ENCODE assay signal across 2 cellular contexts in the genomic region with DNA sequence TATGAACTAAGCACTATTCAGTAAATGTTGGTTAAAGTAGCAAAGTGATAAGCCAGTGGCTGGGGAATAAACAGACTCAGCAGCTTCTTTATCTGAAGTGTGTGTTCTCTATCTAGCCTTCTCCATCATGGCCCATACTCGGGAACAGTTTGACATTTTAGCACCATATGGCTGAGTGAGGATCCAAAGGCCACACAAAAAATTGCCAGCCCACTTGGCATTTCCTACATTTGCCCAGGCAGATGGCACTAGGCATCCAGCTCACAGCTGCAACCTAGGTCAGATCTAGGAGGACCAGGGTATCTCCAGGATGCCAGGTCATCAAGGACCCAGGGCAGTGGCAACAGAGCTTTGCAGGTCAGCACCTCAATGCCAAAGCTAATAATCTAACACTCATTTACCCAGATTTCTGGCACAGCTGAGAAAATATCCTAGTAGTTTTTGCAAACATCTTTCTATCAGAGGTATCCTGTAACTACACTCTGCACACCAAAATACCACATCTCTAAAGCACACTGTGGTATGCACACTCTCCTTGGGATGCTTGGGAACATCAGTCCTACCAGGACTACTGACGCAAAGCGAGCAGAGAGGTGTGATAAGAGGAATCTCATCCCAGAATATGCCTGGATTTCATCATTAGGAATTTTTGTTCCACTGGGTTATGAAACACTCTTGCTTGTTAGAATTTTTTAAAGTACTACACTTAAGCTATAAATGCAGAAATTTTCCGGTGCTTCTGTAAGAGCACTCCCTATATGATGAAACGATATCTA.
TF ChIP-seq lines count a peak whose summit lies in the region.

No MANE protein-coding gene starts in this region.

TF ChIP-seq in liver, 16 proteins besides CTCF, POLR2A, EP300 and RAD21 (continued from another document):
- TF ChIP-seq SP1 (IDR thresholded peaks at IDR 0.05) (peak; percentile 28), HNF4G (IDR thresholded peaks at IDR 0.05) (no peak), NR2F2 (IDR thresholded peaks at IDR 0.05) (no peak), RXRA (IDR thresholded peaks at IDR 0.05) (peak; percentile 75 to 77), HNF4A (conservative IDR thresholded peaks at IDR 0.05) (peak; percentile 57 to 59), YY1 (IDR thresholded peaks at IDR 0.05) (no peak), GABPA (IDR thresholded peaks at IDR 0.05 in 1 of 2, conservative IDR thresholded peaks at IDR 0.05 in 1 of 2) (no peak), TAF1 (conservative IDR thresholded peaks at IDR 0.05) (no peak), FOXA1 (IDR thresholded peaks at IDR 0.05) (no peak), JUND (IDR thresholded peaks at IDR 0.05) (no peak)
- TF ChIP-seq, protein P1, sequence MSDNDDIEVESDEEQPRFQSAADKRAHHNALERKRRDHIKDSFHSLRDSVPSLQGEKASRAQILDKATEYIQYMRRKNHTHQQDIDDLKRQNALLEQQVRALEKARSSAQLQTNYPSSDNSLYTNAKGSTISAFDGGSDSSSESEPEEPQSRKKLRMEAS (IDR thresholded peaks at IDR 0.05) = peak; percentile 53
- TF ChIP-seq, protein P2, sequence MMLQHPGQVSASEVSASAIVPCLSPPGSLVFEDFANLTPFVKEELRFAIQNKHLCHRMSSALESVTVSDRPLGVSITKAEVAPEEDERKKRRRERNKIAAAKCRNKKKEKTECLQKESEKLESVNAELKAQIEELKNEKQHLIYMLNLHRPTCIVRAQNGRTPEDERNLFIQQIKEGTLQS (IDR thresholded peaks at IDR 0.05) = peak; percentile 72
- TF ChIP-seq, protein P3, sequence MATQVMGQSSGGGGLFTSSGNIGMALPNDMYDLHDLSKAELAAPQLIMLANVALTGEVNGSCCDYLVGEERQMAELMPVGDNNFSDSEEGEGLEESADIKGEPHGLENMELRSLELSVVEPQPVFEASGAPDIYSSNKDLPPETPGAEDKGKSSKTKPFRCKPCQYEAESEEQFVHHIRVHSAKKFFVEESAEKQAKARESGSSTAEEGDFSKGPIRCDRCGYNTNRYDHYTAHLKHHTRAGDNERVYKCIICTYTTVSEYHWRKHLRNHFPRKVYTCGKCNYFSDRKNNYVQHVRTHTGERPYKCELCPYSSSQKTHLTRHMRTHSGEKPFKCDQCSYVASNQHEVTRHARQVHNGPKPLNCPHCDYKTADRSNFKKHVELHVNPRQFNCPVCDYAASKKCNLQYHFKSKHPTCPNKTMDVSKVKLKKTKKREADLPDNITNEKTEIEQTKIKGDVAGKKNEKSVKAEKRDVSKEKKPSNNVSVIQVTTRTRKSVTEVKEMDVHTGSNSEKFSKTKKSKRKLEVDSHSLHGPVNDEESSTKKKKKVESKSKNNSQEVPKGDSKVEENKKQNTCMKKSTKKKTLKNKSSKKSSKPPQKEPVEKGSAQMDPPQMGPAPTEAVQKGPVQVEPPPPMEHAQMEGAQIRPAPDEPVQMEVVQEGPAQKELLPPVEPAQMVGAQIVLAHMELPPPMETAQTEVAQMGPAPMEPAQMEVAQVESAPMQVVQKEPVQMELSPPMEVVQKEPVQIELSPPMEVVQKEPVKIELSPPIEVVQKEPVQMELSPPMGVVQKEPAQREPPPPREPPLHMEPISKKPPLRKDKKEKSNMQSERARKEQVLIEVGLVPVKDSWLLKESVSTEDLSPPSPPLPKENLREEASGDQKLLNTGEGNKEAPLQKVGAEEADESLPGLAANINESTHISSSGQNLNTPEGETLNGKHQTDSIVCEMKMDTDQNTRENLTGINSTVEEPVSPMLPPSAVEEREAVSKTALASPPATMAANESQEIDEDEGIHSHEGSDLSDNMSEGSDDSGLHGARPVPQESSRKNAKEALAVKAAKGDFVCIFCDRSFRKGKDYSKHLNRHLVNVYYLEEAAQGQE (IDR thresholded peaks at IDR 0.05) = no peak
- TF ChIP-seq, protein P4, sequence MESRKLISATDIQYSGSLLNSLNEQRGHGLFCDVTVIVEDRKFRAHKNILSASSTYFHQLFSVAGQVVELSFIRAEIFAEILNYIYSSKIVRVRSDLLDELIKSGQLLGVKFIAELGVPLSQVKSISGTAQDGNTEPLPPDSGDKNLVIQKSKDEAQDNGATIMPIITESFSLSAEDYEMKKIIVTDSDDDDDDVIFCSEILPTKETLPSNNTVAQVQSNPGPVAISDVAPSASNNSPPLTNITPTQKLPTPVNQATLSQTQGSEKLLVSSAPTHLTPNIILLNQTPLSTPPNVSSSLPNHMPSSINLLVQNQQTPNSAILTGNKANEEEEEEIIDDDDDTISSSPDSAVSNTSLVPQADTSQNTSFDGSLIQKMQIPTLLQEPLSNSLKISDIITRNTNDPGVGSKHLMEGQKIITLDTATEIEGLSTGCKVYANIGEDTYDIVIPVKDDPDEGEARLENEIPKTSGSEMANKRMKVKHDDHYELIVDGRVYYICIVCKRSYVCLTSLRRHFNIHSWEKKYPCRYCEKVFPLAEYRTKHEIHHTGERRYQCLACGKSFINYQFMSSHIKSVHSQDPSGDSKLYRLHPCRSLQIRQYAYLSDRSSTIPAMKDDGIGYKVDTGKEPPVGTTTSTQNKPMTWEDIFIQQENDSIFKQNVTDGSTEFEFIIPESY (IDR thresholded peaks at IDR 0.05) = no peak

TF ChIP-seq in HepG2, 621 proteins besides CTCF, POLR2A, EP300 and RAD21 (continued from another document):
- TF ChIP-seq HOXA9 (CRISPR knock-in tag; IDR thresholded peaks at IDR 0.05; ENCODE audit: borderline replicate concordance) (no peak), RFXANK (CRISPR knock-in tag; IDR thresholded peaks at IDR 0.05) (no peak), SNAI1 (CRISPR knock-in tag; IDR thresholded peaks at IDR 0.05; ENCODE audit: borderline replicate concordance) (no peak), GLI4 (CRISPR knock-in tag; IDR thresholded peaks at IDR 0.05; ENCODE audit: borderline replicate concordance) (no peak), SIN3A (IDR thresholded peaks at IDR 0.05; ENCODE audit: borderline replicate concordance, low read depth, low read length) (no peak), FOXO1 (CRISPR knock-in tag; IDR thresholded peaks at IDR 0.05) (no peak), ZNF660 (CRISPR knock-in tag; IDR thresholded peaks at IDR 0.05; ENCODE audit: borderline replicate concordance, low read depth) (no peak), ZNF256 (CRISPR knock-in tag; conservative IDR thresholded peaks at IDR 0.05) (no peak), BHLHE40 (IDR thresholded peaks at IDR 0.05; ENCODE audit: low read length) (no peak), ZNF468 (CRISPR knock-in tag; IDR thresholded peaks at IDR 0.05) (no peak), ZNF567 (CRISPR knock-in tag; IDR thresholded peaks at IDR 0.05; ENCODE audit: borderline replicate concordance) (no peak), ZNF3 (CRISPR knock-in tag; IDR thresholded peaks at IDR 0.05) (no peak), PAWR (CRISPR knock-in tag; IDR thresholded peaks at IDR 0.05; ENCODE audit: borderline replicate concordance) (no peak), GABPA (IDR thresholded peaks at IDR 0.05; ENCODE audit: low read depth, low read length) (no peak), GABPA (CRISPR knock-in tag; IDR thresholded peaks at IDR 0.05; ENCODE audit: low read depth) (no peak)
- TF ChIP-seq, protein P5, sequence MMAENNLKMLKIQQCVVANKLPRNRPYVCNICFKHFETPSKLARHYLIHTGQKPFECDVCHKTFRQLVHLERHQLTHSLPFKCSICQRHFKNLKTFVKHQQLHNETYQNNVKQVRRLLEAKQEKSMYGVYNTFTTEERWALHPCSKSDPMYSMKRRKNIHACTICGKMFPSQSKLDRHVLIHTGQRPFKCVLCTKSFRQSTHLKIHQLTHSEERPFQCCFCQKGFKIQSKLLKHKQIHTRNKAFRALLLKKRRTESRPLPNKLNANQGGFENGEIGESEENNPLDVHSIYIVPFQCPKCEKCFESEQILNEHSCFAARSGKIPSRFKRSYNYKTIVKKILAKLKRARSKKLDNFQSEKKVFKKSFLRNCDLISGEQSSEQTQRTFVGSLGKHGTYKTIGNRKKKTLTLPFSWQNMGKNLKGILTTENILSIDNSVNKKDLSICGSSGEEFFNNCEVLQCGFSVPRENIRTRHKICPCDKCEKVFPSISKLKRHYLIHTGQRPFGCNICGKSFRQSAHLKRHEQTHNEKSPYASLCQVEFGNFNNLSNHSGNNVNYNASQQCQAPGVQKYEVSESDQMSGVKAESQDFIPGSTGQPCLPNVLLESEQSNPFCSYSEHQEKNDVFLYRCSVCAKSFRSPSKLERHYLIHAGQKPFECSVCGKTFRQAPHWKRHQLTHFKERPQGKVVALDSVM (CRISPR knock-in tag; IDR thresholded peaks at IDR 0.05) = no peak
- TF ChIP-seq, protein P6, sequence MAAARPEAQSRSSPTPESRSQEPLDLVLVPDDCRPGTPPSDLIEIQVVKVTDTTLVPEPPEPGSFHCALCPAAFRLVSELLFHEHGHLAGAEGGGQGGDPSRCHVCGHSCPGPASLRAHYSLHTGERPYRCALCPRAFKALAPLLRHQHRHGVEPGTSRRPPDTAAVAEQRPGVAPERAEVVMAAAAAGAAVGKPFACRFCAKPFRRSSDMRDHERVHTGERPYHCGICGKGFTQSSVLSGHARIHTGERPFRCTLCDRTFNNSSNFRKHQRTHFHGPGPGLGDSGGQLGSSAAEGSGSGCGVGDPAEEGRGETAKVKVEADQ (CRISPR knock-in tag; IDR thresholded peaks at IDR 0.05; ENCODE audit: borderline replicate concordance) = no peak
- TF ChIP-seq, protein P7, sequence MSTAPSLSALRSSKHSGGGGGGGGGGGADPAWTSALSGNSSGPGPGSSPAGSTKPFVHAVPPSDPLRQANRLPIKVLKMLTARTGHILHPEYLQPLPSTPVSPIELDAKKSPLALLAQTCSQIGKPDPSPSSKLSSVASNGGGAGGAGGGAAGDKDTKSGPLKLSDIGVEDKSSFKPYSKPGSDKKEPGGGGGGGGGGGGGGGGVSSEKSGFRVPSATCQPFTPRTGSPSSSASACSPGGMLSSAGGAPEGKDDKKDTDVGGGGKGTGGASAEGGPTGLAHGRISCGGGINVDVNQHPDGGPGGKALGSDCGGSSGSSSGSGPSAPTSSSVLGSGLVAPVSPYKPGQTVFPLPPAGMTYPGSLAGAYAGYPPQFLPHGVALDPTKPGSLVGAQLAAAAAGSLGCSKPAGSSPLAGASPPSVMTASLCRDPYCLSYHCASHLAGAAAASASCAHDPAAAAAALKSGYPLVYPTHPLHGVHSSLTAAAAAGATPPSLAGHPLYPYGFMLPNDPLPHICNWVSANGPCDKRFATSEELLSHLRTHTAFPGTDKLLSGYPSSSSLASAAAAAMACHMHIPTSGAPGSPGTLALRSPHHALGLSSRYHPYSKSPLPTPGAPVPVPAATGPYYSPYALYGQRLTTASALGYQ (CRISPR knock-in tag; IDR thresholded peaks at IDR 0.05) = no peak
